ENCODE assay signal across 9 cellular contexts in genomic region chr10:132537713-132538020, GRCh38. TPM values are rescaled to one million over a fixed set of nuclear protein-coding genes. Genes with fewer than 3 reads are reported as not detected.
DNase-seq lines count a peak whose midpoint lies in the region; ATAC-seq, FAIRE-seq and TF ChIP-seq lines count a peak whose summit lies in the region.
"Had no signal": no experiment of that assay in that cellular context is flagged by ENCODE, and none has a peak within 500 bp of the region (broad histone marks: within the 10 kb centered on the region; RNA-seq: fewer than 3 reads in every experiment).

INPP5A (plus strand) TSS chr10:132537787; CDS start chr10:132538097, 310 bp downstream.

- H3K79me2 ChIP-seq in GM23248 (ENCODE audit: insufficient read depth) = peaks cover 41% of the 10 kb centered on the region

- H3K27ac ChIP-seq in GM23248 = peak within 1 kb of the TSS; percentile 45

- H3K4me3 ChIP-seq in GM23248 = peak within 1 kb of the TSS; percentile 81

- no peaks in the 10 kb centered on the region for H3K9me3 ChIP-seq in GM23248 (ENCODE audit: low read depth)

- CTCF ChIA-PET in WTC11 (lab: Charles Lee) = no interaction called here

- FAIRE-seq in urothelium cell line (lab: Jason Lieb, UNC) = no peak
- FAIRE-seq: colon had no signal

- POLR2A ChIA-PET in WTC11 (lab: Charles Lee) = no interaction called here

- intact Hi-C loops in cardiac septum (cut with DNase I) = loop anchor here (1.0 to 5.0 kb wide), 4 partner anchors 20 to 94 kb away; no protein-coding TSS in a partner anchor

- no peak within 1 kb of the TSS for H3K27ac Mint-ChIP-seq in WTC11

- H3K27me3 ChIP-seq in GM23248 (replicated peaks; ENCODE audit: insufficient read depth) = no peaks in the 10 kb centered on the region

- H3K36me3 Mint-ChIP-seq in WTC11 = no peaks in the 10 kb centered on the region; the same call in 1 of the 2 replicates

- peaks cover 51% of the 10 kb centered on the region for H3K4me1 Mint-ChIP-seq in WTC11

- no peaks in the 10 kb centered on the region for H3K9me3 Mint-ChIP-seq in WTC11

- H3K4me1 ChIP-seq in GM23248 (ENCODE audit: insufficient read depth) = peaks cover 46% of the 10 kb centered on the region

- TF ChIP-seq CTCF in WTC11 (IDR thresholded peaks at IDR 0.05) (no peak), GM20000 (IDR thresholded peaks at IDR 0.05; ENCODE audit: extremely low read depth, missing control alignments) (no peak)

- peak within 1 kb of the TSS; percentile 99 for H3K4me2 ChIP-seq in GM23248 (ENCODE audit: unreplicated experiment)

- peaks cover 31% of the 10 kb centered on the region for H3F3A ChIP-seq in GM23248 (ENCODE audit: insufficient read depth)

- in situ Hi-C loops in GM23248 (cut with MboI) = no loop called here

- peak within 1 kb of the TSS; percentile 81 for H2AFZ ChIP-seq in GM23248

- ATAC-seq in WTC11 = no peak

- H3K27me3 Mint-ChIP-seq in WTC11 (ENCODE audit: low read depth) = peaks cover 13% of the 10 kb centered on the region

- peak within 1 kb of the TSS; percentile 86 for H3K4me3 Mint-ChIP-seq in WTC11

- 0% methylated on average over 1 to 11 of the region's 53 CpGs for WGBS in GM23248 (ENCODE audit: low coverage in 1 of 2, low lambda C conversion rate in 2 of 2, missing lambda C conversion rate in 2 of 2), 2 experiments

- DNase-seq in GM23248 (no peak), WTC11 (ENCODE audit: low spot score) (no peak), cardiac septum (ENCODE audit: low spot score) (no peak), renal cortical epithelial cell (ENCODE audit: low read depth) (no peak), GOT3 (lab: John Stamatoyannopoulos, UW) (no peak), GM20000 (ENCODE audit: low spot score) (no peak), NK-92 (lab: John Stamatoyannopoulos, UW; ENCODE audit: unreplicated experiment) (no peak), urothelium cell line (ENCODE audit: low spot score) (no peak)

- peak within 1 kb of the TSS; percentile 92 for H3K9ac ChIP-seq in GM23248

- H4K20me1 ChIP-seq in GM23248 (ENCODE audit: insufficient read depth) = peaks cover 6% of the 10 kb centered on the region

- H3K36me3 ChIP-seq in GM23248 (ENCODE audit: low read depth) = no peaks in the 10 kb centered on the region

- no peaks in the 10 kb centered on the region for H3K9me2 ChIP-seq in GM23248 (ENCODE audit: insufficient read depth)

TF ChIP-seq in WTC11, 78 proteins besides CTCF, POLR2A, EP300 and RAD21:
- no peak for TF ChIP-seq ATF6 (CRISPR knock-in tag; IDR thresholded peaks at IDR 0.05)
- TF ChIP-seq GABPB1 (CRISPR knock-in tag; IDR thresholded peaks at IDR 0.05) = no peak
- TF ChIP-seq HMGXB4 (CRISPR knock-in tag; IDR thresholded peaks at IDR 0.05) = peak; percentile 30; the same call in 1 of the 2 replicates
- TF ChIP-seq NFYB (CRISPR knock-in tag; conservative IDR thresholded peaks at IDR 0.05; ENCODE audit: low read depth) = 0 out of 2 replicates have a peak, but pooled peaks have one; percentile 5
- no peak for TF ChIP-seq AR (CRISPR knock-in tag; IDR thresholded peaks at IDR 0.05)

RNA-seq across cellular contexts. Expression of gene INPP5A, which starts in this region (rescaled TPM):
- 35.2 and 39.3 TPM in 2 replicates for total RNA-seq in GM23248 (2014; rRNA removed; shearing (Covaris generic))
- 2.3 and 2.8 TPM in 2 replicates for polyA plus RNA-seq in GM23248 (2016; fragmentation: Nextera tagmentation; extraction: Ambion mirVana)
- total RNA-seq in WTC11 (2021) (20.0 to 22.1 TPM (median 21.5 TPM) in 3 replicates), cardiac septum (121 TPM), renal cortical epithelial cell (30.7 and 40.8 TPM in 2 replicates)
